Comparison of ENCODE assay signal across 16 cellular contexts in the genomic region with DNA sequence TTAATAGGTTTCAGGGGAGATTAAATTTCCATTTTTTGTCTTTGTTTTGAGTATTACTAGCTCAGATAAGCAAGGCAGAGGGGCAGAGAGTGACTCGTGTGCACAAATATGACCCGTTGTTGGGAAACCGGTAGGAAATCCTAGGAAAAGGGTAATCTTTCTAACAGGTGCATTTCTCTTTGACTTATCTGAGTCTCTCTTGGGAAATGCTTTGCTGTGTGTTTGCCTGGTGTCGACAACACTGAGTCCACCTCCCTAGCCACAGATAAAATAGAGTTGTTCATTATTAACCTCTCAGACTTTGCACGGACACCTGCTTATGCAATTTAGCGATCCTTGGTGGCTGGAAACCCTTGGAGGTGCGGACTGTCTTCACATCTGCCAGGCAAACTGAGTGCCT.
"Had no signal": no experiment of that assay in that cellular context is flagged by ENCODE, and none has a peak within 500 bp of the region (broad histone marks: within the 10 kb centered on the region; RNA-seq: fewer than 3 reads in every experiment).

No MANE protein-coding gene starts in this region.

- H3K27me3 ChIP-seq: brain microvascular endothelial cell, transverse colon had no signal

- FAIRE-seq: TTC549 had no signal

- H3K27ac ChIP-seq: brain microvascular endothelial cell, coronary artery, transverse colon had no signal

- H3K4me3 ChIP-seq: coronary artery, transverse colon had no signal

- H3K9me3 ChIP-seq: transverse colon had no signal

- H3K4me1 ChIP-seq: transverse colon had no signal

- H3K36me3 ChIP-seq: brain microvascular endothelial cell, transverse colon had no signal

- ATAC-seq: activated CD8-positive, alpha-beta T cell treated with anti-CD3 and anti-CD28 coated beads, Interleukin-2, amount 10 ng/mL, durations not matched to agents 7 days and 5 days; esophagus mucosa; left ventricle myocardium superior had no signal

- DNase-seq: activated B cell treated with CpG ODN at 0.5 μM for 24 hours; activated CD4-positive, alpha-beta T cell treated with anti-CD3 and anti-CD28 coated beads, Interleukin-2, amount 10 ng/mL, durations not matched to agents 24 days and 14 days; activated CD8-positive, alpha-beta memory T cell treated with anti-CD3 and anti-CD28 coated beads, Interleukin-2, amount 50 U/mL, for 4 hours; activated CD8-positive, alpha-beta T cell treated with anti-CD3 and anti-CD28 coated beads, Interleukin-2, amount 10 ng/mL, durations not matched to agents 7 days and 5 days; activated naive CD8-positive, alpha-beta T cell treated with anti-CD3 and anti-CD28 coated beads for 36 hours; brain microvascular endothelial cell; islet precursor cell; left ventricle myocardium superior; retina; stimulated activated CD4-positive, alpha-beta T cell treated with anti-CD3 and anti-CD28 coated beads, Interleukin-15, amount 100 ng/mL, for 24 hours; stimulated activated CD4-positive, alpha-beta T cell treated with anti-CD3 and anti-CD28 coated beads, Interleukin-4, amount 100 ng/mL, for 1 hour; stimulated activated naive CD4-positive, alpha-beta T cell; transverse colon had no signal
